11 cellular contexts compared by ENCODE assay signal in the genomic region with DNA sequence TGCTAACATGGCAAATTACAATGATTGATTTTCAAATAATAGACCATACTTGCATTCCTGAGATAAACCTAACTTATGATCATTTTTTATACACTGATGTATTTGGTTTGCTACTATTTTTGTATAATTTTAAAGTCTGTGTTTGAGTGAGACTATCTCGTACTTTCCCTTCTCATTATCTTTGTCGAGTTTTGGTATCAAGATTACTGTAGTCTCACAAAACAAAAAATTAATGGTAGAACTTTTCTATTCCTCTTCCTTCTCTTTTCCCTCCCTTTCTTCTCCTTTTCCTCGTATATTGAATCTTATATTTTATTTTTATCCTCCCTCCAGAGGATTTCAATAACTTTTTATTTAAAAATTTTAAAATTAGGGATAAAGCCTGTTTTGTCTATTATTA.
"Had no signal": no experiment of that assay in that cellular context is flagged by ENCODE, and none has a peak within 500 bp of the region (broad histone marks: within the 10 kb centered on the region; RNA-seq: fewer than 3 reads in every experiment).

No MANE protein-coding gene starts in this region.

- H3K36me3 ChIP-seq: HAP-1 had no signal

- H3K9me3 Mint-ChIP-seq: HFFc6 had no signal

- H2AFZ ChIP-seq: GM23248 had no signal

- H3K4me2 ChIP-seq: KMS-11 had no signal

- DNase-seq: GM23248, GOT3, H7, HFFc6, IMR-90, Karpas-422, KBM-7 had no signal

- FAIRE-seq: HTR-8/SVneo had no signal

- H3K27ac ChIP-seq: GM23248, KMS-11 had no signal

- ATAC-seq: HCT116 had no signal

- H3K9me3 ChIP-seq: HAP-1 had no signal

- H3K4me3 ChIP-seq: GM23248, HAP-1 had no signal

- H3K4me1 ChIP-seq: HAP-1 had no signal

- H3K27ac Mint-ChIP-seq: HFFc6 had no signal

- H3K9ac ChIP-seq: GM23248, KMS-11 had no signal

- H3K4me3 Mint-ChIP-seq: HFFc6 had no signal
